1 cellular context compared by ENCODE assay signal in the genomic region with DNA sequence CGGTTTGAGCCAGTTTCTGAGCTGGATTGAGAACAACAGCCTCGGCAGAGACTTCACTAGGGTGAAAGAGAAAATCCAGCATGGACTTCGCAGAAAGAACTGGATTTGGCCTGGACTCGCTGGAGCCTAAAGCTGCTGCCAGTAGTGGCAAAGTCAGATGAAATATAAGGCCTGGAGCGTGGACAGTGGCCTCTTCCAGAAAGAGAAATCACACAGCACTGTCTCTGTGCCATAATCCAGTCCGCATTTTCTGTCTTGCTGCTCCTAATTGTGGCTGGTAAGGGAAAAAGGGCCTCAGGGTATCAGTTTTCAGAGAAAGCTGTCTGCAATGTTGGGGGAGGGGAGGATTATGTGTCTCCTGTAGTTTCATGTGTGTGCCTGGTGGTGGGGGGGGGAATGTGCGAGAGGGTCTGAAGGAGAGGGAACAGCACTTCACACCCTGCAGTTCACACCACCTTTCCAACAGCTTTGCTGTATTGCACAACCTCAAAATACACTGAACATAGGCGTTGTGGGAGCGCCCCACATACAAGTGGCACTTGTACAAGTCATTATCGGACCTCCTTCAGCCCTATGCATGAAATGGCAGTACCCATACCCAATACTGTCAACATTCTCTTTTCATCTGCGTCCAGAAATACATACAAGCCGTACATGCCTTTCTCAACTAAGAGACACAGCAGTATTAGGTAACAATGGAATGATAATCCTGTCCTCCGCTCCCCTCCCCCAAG.
TF ChIP-seq lines count a peak whose summit lies in the region.

No MANE protein-coding gene starts in this region.

TF ChIP-seq in K562, 482 proteins besides CTCF, POLR2A, EP300 and RAD21 (continued from another document and continues in another):
- TF ChIP-seq SP2 (IDR thresholded peaks at IDR 0.05; ENCODE audit: extremely low read depth, low read depth, low read length, poor library complexity, severe bottlenecking) (no peak), TRIM28 (IDR thresholded peaks at IDR 0.05) (peak; percentile 77; the same call in 1 of the 2 replicates), ZNF212 (CRISPR knock-in tag; IDR thresholded peaks at IDR 0.05) (no peak), GABPB1 (CRISPR knock-in tag; IDR thresholded peaks at IDR 0.05) (peak; percentile 59; the same call in 1 of the 2 replicates), ZBTB2 (IDR thresholded peaks at IDR 0.05) (0 out of 2 replicates have a peak, but pooled peaks have one; percentile 21), PTRF (tag; IDR thresholded peaks at IDR 0.05) (peak; percentile 50; the same call in 1 of the 2 replicates), MEIS2 (IDR thresholded peaks at IDR 0.05; ENCODE audit: partially characterized antibody) (peak; percentile 50), HNRNPK (IDR thresholded peaks at IDR 0.05; ENCODE audit: low read depth, low read length, poor library complexity, severe bottlenecking) (no peak), E2F1 (CRISPR knock-in tag; IDR thresholded peaks at IDR 0.05) (0 out of 2 replicates have a peak, but pooled peaks have one; percentile 56), CREB3L1 (IDR thresholded peaks at IDR 0.05; ENCODE audit: borderline replicate concordance, low read depth) (peak; percentile 59; the same call in 1 of the 2 replicates), TAF9B (IDR thresholded peaks at IDR 0.05; ENCODE audit: partially characterized antibody) (peak; percentile 71), NFATC3 (IDR thresholded peaks at IDR 0.05) (no peak), CHD1 (IDR thresholded peaks at IDR 0.05; ENCODE audit: low read length) (no peak), RBBP5 (IDR thresholded peaks at IDR 0.05; ENCODE audit: borderline replicate concordance, insufficient read depth, low read length, poor library complexity, severe bottlenecking) (peak; percentile 49), CBFA2T3 (IDR thresholded peaks at IDR 0.05) (peak; percentile 45), BCOR (IDR thresholded peaks at IDR 0.05) (peak; percentile 96), CHD4 (IDR thresholded peaks at IDR 0.05; ENCODE audit: insufficient read depth, insufficient replicate concordance, low read depth, low read length, poor library complexity, severe bottlenecking) (no peak), SRSF1 (IDR thresholded peaks at IDR 0.05; ENCODE audit: low read depth, low read length) (no peak), SIRT6 (IDR thresholded peaks at IDR 0.05; ENCODE audit: low read depth, low read length) (no peak), ZNF586 (CRISPR knock-in tag; conservative IDR thresholded peaks at IDR 0.05) (no peak), HIVEP1 (CRISPR knock-in tag; IDR thresholded peaks at IDR 0.05) (no peak), ZNF699 (CRISPR knock-in tag; IDR thresholded peaks at IDR 0.05; ENCODE audit: insufficient replicate concordance) (no peak), TCF7 (IDR thresholded peaks at IDR 0.05; ENCODE audit: borderline replicate concordance) (peak; percentile 64; the same call in 1 of the 2 replicates), MXI1 (IDR thresholded peaks at IDR 0.05; ENCODE audit: low read depth, low read length) (peak; percentile 33; the same call in 1 of the 2 replicates), CBX8 (IDR thresholded peaks at IDR 0.05; ENCODE audit: borderline replicate concordance, extremely low read depth, low read depth, low read length, poor library complexity, severe bottlenecking) (no peak), FOXO4 (CRISPR knock-in tag; IDR thresholded peaks at IDR 0.05) (no peak)
- TF ChIP-seq, protein P1, sequence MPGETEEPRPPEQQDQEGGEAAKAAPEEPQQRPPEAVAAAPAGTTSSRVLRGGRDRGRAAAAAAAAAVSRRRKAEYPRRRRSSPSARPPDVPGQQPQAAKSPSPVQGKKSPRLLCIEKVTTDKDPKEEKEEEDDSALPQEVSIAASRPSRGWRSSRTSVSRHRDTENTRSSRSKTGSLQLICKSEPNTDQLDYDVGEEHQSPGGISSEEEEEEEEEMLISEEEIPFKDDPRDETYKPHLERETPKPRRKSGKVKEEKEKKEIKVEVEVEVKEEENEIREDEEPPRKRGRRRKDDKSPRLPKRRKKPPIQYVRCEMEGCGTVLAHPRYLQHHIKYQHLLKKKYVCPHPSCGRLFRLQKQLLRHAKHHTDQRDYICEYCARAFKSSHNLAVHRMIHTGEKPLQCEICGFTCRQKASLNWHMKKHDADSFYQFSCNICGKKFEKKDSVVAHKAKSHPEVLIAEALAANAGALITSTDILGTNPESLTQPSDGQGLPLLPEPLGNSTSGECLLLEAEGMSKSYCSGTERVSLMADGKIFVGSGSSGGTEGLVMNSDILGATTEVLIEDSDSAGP (CRISPR knock-in tag; IDR thresholded peaks at IDR 0.05), result no peak
- TF ChIP-seq, protein P2, sequence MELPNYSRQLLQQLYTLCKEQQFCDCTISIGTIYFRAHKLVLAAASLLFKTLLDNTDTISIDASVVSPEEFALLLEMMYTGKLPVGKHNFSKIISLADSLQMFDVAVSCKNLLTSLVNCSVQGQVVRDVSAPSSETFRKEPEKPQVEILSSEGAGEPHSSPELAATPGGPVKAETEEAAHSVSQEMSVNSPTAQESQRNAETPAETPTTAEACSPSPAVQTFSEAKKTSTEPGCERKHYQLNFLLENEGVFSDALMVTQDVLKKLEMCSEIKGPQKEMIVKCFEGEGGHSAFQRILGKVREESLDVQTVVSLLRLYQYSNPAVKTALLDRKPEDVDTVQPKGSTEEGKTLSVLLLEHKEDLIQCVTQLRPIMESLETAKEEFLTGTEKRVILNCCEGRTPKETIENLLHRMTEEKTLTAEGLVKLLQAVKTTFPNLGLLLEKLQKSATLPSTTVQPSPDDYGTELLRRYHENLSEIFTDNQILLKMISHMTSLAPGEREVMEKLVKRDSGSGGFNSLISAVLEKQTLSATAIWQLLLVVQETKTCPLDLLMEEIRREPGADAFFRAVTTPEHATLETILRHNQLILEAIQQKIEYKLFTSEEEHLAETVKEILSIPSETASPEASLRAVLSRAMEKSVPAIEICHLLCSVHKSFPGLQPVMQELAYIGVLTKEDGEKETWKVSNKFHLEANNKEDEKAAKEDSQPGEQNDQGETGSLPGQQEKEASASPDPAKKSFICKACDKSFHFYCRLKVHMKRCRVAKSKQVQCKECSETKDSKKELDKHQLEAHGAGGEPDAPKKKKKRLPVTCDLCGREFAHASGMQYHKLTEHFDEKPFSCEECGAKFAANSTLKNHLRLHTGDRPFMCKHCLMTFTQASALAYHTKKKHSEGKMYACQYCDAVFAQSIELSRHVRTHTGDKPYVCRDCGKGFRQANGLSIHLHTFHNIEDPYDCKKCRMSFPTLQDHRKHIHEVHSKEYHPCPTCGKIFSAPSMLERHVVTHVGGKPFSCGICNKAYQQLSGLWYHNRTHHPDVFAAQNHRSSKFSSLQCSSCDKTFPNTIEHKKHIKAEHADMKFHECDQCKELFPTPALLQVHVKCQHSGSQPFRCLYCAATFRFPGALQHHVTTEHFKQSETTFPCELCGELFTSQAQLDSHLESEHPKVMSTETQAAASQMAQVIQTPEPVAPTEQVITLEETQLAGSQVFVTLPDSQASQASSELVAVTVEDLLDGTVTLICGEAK (IDR thresholded peaks at IDR 0.05), result peak; percentile 67; the same call in 1 of the 2 replicates
- TF ChIP-seq, protein P2 (CRISPR knock-in tag; IDR thresholded peaks at IDR 0.05), result no peak
- TF ChIP-seq, protein P3, sequence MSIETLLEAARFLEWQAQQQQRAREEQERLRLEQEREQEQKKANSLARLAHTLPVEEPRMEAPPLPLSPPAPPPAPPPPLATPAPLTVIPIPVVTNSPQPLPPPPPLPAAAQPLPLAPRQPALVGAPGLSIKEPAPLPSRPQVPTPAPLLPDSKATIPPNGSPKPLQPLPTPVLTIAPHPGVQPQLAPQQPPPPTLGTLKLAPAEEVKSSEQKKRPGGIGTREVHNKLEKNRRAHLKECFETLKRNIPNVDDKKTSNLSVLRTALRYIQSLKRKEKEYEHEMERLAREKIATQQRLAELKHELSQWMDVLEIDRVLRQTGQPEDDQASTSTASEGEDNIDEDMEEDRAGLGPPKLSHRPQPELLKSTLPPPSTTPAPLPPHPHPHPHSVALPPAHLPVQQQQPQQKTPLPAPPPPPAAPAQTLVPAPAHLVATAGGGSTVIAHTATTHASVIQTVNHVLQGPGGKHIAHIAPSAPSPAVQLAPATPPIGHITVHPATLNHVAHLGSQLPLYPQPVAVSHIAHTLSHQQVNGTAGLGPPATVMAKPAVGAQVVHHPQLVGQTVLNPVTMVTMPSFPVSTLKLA (conservative IDR thresholded peaks at IDR 0.05), result peak; percentile 51 to 74
- TF ChIP-seq, protein P4, sequence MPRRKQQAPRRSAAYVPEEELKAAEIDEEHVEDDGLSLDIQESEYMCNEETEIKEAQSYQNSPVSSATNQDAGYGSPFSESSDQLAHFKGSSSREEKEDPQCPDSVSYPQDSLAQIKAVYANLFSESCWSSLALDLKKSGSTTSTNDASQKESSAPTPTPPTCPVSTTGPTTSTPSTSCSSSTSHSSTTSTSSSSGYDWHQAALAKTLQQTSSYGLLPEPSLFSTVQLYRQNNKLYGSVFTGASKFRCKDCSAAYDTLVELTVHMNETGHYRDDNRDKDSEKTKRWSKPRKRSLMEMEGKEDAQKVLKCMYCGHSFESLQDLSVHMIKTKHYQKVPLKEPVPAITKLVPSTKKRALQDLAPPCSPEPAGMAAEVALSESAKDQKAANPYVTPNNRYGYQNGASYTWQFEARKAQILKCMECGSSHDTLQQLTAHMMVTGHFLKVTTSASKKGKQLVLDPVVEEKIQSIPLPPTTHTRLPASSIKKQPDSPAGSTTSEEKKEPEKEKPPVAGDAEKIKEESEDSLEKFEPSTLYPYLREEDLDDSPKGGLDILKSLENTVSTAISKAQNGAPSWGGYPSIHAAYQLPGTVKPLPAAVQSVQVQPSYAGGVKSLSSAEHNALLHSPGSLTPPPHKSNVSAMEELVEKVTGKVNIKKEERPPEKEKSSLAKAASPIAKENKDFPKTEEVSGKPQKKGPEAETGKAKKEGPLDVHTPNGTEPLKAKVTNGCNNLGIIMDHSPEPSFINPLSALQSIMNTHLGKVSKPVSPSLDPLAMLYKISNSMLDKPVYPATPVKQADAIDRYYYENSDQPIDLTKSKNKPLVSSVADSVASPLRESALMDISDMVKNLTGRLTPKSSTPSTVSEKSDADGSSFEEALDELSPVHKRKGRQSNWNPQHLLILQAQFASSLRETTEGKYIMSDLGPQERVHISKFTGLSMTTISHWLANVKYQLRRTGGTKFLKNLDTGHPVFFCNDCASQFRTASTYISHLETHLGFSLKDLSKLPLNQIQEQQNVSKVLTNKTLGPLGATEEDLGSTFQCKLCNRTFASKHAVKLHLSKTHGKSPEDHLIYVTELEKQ (CRISPR knock-in tag; IDR thresholded peaks at IDR 0.05), result no peak
